8 cellular contexts compared by ENCODE assay signal in genomic region chr1:156591181-156591431, GRCh38. TPM values are rescaled to one million over a fixed set of nuclear protein-coding genes. Genes with fewer than 3 reads are reported as not detected.
A peak's percentile ranks its signal among the peaks of the same experiment; 100 is the strongest.
DNase-seq lines count a peak whose midpoint lies in the region; ATAC-seq and TF ChIP-seq lines count a peak whose summit lies in the region.

No MANE protein-coding gene starts in this region.

- H3K79me2 ChIP-seq in PC-9 (ENCODE audit: low read depth), result peaks cover 11% of the 10 kb centered on the region

- peaks cover 39% of the 10 kb centered on the region; the same call in 1 of the 2 replicates for H3F3A ChIP-seq in PC-9 (ENCODE audit: insufficient read depth, low read depth)

- H3K4me1 ChIP-seq in PC-9 (replicated peaks; ENCODE audit: insufficient read depth), result peaks cover 8% of the 10 kb centered on the region
- H3K4me1 ChIP-seq in esophagus squamous epithelium, result peaks cover 5 to 24% (median 15%) of the 10 kb centered on the region in 3 donors
- H3K4me1 ChIP-seq in gastrocnemius medialis, result peaks cover 5 to 6% of the 10 kb centered on the region in 2 donors

- 15 to 21% methylated on average over 6 of the region's 6 CpGs for WGBS in esophagus squamous epithelium, 2 donors

- no peak for DNase-seq in PC-9
- no peak for DNase-seq in esophagus squamous epithelium (lab: John Stamatoyannopoulos, UW)
- no peak for DNase-seq in gastrocnemius medialis
- DNase-seq in activated CD8-positive, alpha-beta memory T cell treated with anti-CD3 and anti-CD28 coated beads, Interleukin-2, amount 50 U/mL, for 4 hours, result no peak
- no peak for DNase-seq in NCI-H2196 (lab: John Stamatoyannopoulos, UW; ENCODE audit: unreplicated experiment)
- no peak for DNase-seq in putamen (ENCODE audit: low spot score)

- H3K36me3 ChIP-seq in PC-9 (ENCODE audit: low read depth), result peaks cover 5% of the 10 kb centered on the region; the same call in 1 of the 2 replicates
- H3K36me3 ChIP-seq in esophagus squamous epithelium, result peaks cover 1 to 34% (median 9%) of the 10 kb centered on the region in 3 donors
- peaks cover 0 to 23% of the 10 kb centered on the region in 2 donors for H3K36me3 ChIP-seq in gastrocnemius medialis

- peak overlapping the region; percentile 92 for H2AFZ ChIP-seq in PC-9

- BruUV-seq in PC-9 (replicated peaks; lab: Mats Ljungman, UMichigan), result TSS peak; percentile 44

- peak overlapping the region; percentile 78 for H3K4me2 ChIP-seq in PC-9

- H4K20me1 ChIP-seq in PC-9 (ENCODE audit: insufficient read depth), result no peaks in the 10 kb centered on the region

- TF ChIP-seq POLR2A in esophagus squamous epithelium (IDR thresholded peaks at IDR 0.05), result no peak
- no peak for TF ChIP-seq POLR2A in gastrocnemius medialis (IDR thresholded peaks at IDR 0.05)

- H3K9me3 ChIP-seq in PC-9 (ENCODE audit: insufficient read depth, low read depth), result no peaks in the 10 kb centered on the region
- no peaks in the 10 kb centered on the region for H3K9me3 ChIP-seq in esophagus squamous epithelium
- H3K9me3 ChIP-seq in gastrocnemius medialis, result no peaks in the 10 kb centered on the region

- in situ Hi-C loops in gastrocnemius medialis (cut with MboI; ENCODE audit: low sequenced_read_pairs in 4 of 4), result no loop called here

- no peaks in the 10 kb centered on the region for H3K27me3 ChIP-seq in PC-9 (ENCODE audit: insufficient read depth, low read depth)
- H3K27me3 ChIP-seq in esophagus squamous epithelium, result no peaks in the 10 kb centered on the region
- no peaks in the 10 kb centered on the region for H3K27me3 ChIP-seq in gastrocnemius medialis

- POLR2A ChIA-PET in PC-9 (lab: Charles Lee; ENCODE audit: unreplicated experiment), result interaction anchor here (0.6 to 1.0 kb wide), 4 partner anchors 9 to 139 kb away, joined by 3 to 7 read pairs (median 4); partner anchors contain the start of gene MEF2D

- intact Hi-C loops in PC-9 (cut with micrococcal nuclease; ENCODE audit: unreplicated experiment) (no loop called here), esophagus squamous epithelium (cut with DNase I) (no loop called here), gastrocnemius medialis (cut with DNase I; ENCODE audit: low total_unique reads) (loop anchor here (1.0 kb wide), 1 partner anchor 10 kb away; the partner anchor contains the start of gene GPATCH4)

- peak; percentile 20 for ATAC-seq in GM21515 (IDR thresholded peaks at IDR 0.05; ENCODE audit: unreplicated experiment)
- ATAC-seq in gastrocnemius medialis, result no peak
- no peak for ATAC-seq in GM18909 (IDR thresholded peaks at IDR 0.05; ENCODE audit: poor library complexity, unreplicated experiment)

- TF ChIP-seq CTCF in PC-9 (conservative IDR thresholded peaks at IDR 0.05), result no peak
- no peak for TF ChIP-seq CTCF in esophagus squamous epithelium (IDR thresholded peaks at IDR 0.05)
- no peak for TF ChIP-seq CTCF in gastrocnemius medialis (IDR thresholded peaks at IDR 0.05 in 4 of 5, conservative IDR thresholded peaks at IDR 0.05 in 1 of 5)

- H3K4me3 ChIP-seq in PC-9 (peak overlapping the region; percentile 76), esophagus squamous epithelium (peak overlapping the region; percentile 63 to 95 (median 75)), gastrocnemius medialis (peak overlapping the region; percentile 70 to 97 (median 78))

- CTCF ChIA-PET in PC-9 (lab: Charles Lee), result interaction anchor here (0.6 to 0.8 kb wide), 2 partner anchors 9 to 232 kb away, joined by 3 to 7 read pairs; no protein-coding TSS in a partner anchor

- no peaks in the 10 kb centered on the region for H3K9me2 ChIP-seq in PC-9 (ENCODE audit: insufficient read depth)

- H3K27ac ChIP-seq in PC-9 (peak overlapping the region; percentile 49), esophagus squamous epithelium (peak overlapping the region; percentile 83 to 90 (median 88)), gastrocnemius medialis (peak overlapping the region; percentile 83 to 91 (median 86))

RNA-seq across cellular contexts. Expression of gene NAXE, which starts 0.5 kb away (rescaled TPM):
- 83.9 and 90.3 TPM in 2 replicates for total RNA-seq in PC-9 (2021)
- total RNA-seq in esophagus squamous epithelium, result 10 to 100 TPM; 36.5 to 64.4 (median 52.8) TPM
- total RNA-seq in gastrocnemius medialis, result 10 to 100 TPM; 34.4 to 66.7 (median 46.0) TPM

RNA-seq across cellular contexts. Expression of gene GPATCH4, which starts 10.2 kb away (rescaled TPM):
- total RNA-seq in PC-9 (2021), result 17.5 and 17.6 TPM in 2 replicates
- total RNA-seq in esophagus squamous epithelium, result 10 to 100 TPM; 14.0 to 41.8 (median 25.0) TPM
- 100 to 1,000 TPM in 1 of 4 donors, 10 to 100 TPM in 3; 35.6 to 103 (median 47.6) TPM for total RNA-seq in gastrocnemius medialis

RNA-seq across cellular contexts. Expression of gene TTC24, which starts 11.6 kb away (rescaled TPM):
- total RNA-seq in PC-9 (2021) (not detected in 2 replicates), esophagus squamous epithelium (not detected), gastrocnemius medialis (1 to 10 TPM in 1 of 4 donors, not detected in 3; 3.6 TPM)

RNA-seq across cellular contexts. Expression of gene IQGAP3, which starts 18.7 kb away (rescaled TPM):
- total RNA-seq in PC-9 (2021) (63.1 and 63.4 TPM in 2 replicates), esophagus squamous epithelium (10 to 100 TPM in 1 of 4 donors, 1 to 10 TPM in 3; 7.1 to 12.8 (median 8.6) TPM), gastrocnemius medialis (under 1 TPM in 2 of 4 donors, not detected in 2; 0.20 to 0.55 TPM)

RNA-seq across cellular contexts. Expression of gene HAPLN2, which starts 28.1 kb away (rescaled TPM):
- 0.58 TPM in 1 of 2 replicates, not detected in the other for total RNA-seq in PC-9 (2021)
- total RNA-seq in esophagus squamous epithelium, result under 1 TPM in 1 of 4 donors, not detected in 3; 0.18 TPM
- total RNA-seq in gastrocnemius medialis, result 1 to 10 TPM in 3 of 4 donors, under 1 TPM in 1; 0.53 to 6.0 (median 3.0) TPM
